In the genomic region with DNA sequence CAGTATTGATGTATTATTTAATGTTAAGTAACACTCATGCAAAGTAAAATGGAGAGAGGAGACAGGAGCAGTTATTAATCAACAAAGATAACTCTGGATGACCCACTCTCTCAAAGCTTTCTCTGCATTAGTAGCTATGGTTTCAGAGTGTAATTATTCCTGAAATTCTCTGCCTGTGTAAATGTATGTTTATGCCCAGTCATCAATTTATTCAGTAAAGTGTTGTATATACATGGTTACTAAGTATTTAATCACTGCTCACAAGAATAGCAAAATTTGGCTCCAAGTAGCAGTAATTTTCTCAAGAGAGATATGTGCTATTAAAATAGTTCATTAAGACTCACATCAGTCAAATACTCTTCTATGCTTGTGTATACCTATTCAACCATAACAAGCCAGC, we compare ENCODE assay signal across 20 cellular contexts. TPM values are rescaled to one million over a fixed set of nuclear protein-coding genes. Genes with fewer than 3 reads are reported as not detected.
DNase-seq lines count a peak whose midpoint lies in the region; ATAC-seq, FAIRE-seq and TF ChIP-seq lines count a peak whose summit lies in the region.
"Had no signal": no experiment of that assay in that cellular context is flagged by ENCODE, and none has a peak within 500 bp of the region (broad histone marks: within the 10 kb centered on the region; RNA-seq: fewer than 3 reads in every experiment).

No MANE protein-coding gene starts in this region.

- H3K36me3 ChIP-seq in HepG2 (replicated peaks in 1 of 2; ENCODE audit: control insufficient read depth in 1 of 2, insufficient read depth in 2 of 2, low read length in 2 of 2) (no peaks in the 10 kb centered on the region), right lobe of liver (no peaks in the 10 kb centered on the region), K562 (ENCODE audit: control insufficient read depth, insufficient read depth, low read length) (no peaks in the 10 kb centered on the region), mesendoderm (ENCODE audit: control insufficient read depth, insufficient read depth, low read length) (no peaks in the 10 kb centered on the region)

- FAIRE-seq in HepG2 (lab: Jason Lieb, UNC) (no peak), K562 (lab: Jason Lieb, UNC) (no peak)
- FAIRE-seq: GM12878, GM19239 had no signal

- TF ChIP-seq CTCF in HepG2 (CRISPR knock-in tag; IDR thresholded peaks at IDR 0.05) (no peak), right lobe of liver (IDR thresholded peaks at IDR 0.05) (no peak), K562 (IDR thresholded peaks at IDR 0.05 in 2 of 3, conservative IDR thresholded peaks at IDR 0.05 in 1 of 3; ENCODE audit: insufficient read depth in 2 of 3, low read depth in 1 of 3, low read length in 3 of 3) (no peak)

- H2AK5ac ChIP-seq in mesendoderm (ENCODE audit: low read length): no peak overlapping the region

- no peak overlapping the region for H2BK5ac ChIP-seq in mesendoderm (ENCODE audit: low read length)

- H4K20me1 ChIP-seq in HepG2 (ENCODE audit: insufficient read depth, low read length) (no peaks in the 10 kb centered on the region), K562 (replicated peaks; ENCODE audit: control insufficient read depth, insufficient read depth, low read length) (no peaks in the 10 kb centered on the region)

- no peak overlapping the region for H3K9ac ChIP-seq in HepG2 (ENCODE audit: insufficient read depth, low read depth, low read length)
- H3K9ac ChIP-seq in K562 (ENCODE audit: insufficient read depth in 1 of 2, low read depth in 2 of 2, low read length in 2 of 2): no peak overlapping the region
- no peak overlapping the region for H3K9ac ChIP-seq in mesendoderm (ENCODE audit: low read length)
- H3K9ac ChIP-seq: GM23248 had no signal

- no peak for TF ChIP-seq EP300 in HepG2 (IDR thresholded peaks at IDR 0.05; ENCODE audit: low read depth in 2 of 2, low read length in 2 of 2)
- no peak for TF ChIP-seq EP300 in HepG2 (CRISPR knock-in tag; IDR thresholded peaks at IDR 0.05; ENCODE audit: borderline replicate concordance)
- no peak for TF ChIP-seq EP300 in K562 (IDR thresholded peaks at IDR 0.05; ENCODE audit: low read length)

- no peak overlapping the region for H3K23ac ChIP-seq in mesendoderm (ENCODE audit: low read length)

- peak overlapping the region; percentile 36 for H2BK15ac ChIP-seq in mesendoderm (replicated peaks; ENCODE audit: low read depth)

- no peak overlapping the region for H4K5ac ChIP-seq in mesendoderm (ENCODE audit: low read length)

- no peak overlapping the region for H3K18ac ChIP-seq in mesendoderm (ENCODE audit: low read length)

- no TSS peak for BruUV-seq in HepG2 (replicated peaks; lab: Mats Ljungman, UMichigan)
- BruUV-seq in K562 (replicated peaks; lab: Mats Ljungman, UMichigan): no TSS peak

- H3K79me1 ChIP-seq in mesendoderm (ENCODE audit: low read length): no peaks in the 10 kb centered on the region

- intact Hi-C loops in HepG2 (cut with micrococcal nuclease; ENCODE audit: unreplicated experiment): no loop called here
- intact Hi-C loops in right lobe of liver (cut with DNase I): no loop called here
- intact Hi-C loops in K562 (cut with micrococcal nuclease): no loop called here

- H3K9me3 ChIP-seq in HepG2 (ENCODE audit: low read length) (no peaks in the 10 kb centered on the region), right lobe of liver (no peaks in the 10 kb centered on the region), K562 (replicated peaks; ENCODE audit: control insufficient read depth, insufficient read depth, low read depth, low read length) (no peaks in the 10 kb centered on the region)

- H3K56ac ChIP-seq in mesendoderm (ENCODE audit: low read length): no peak overlapping the region

- POLR2A ChIA-PET in HepG2 (lab: Yijun Ruan, JAX): no interaction called here
- POLR2A ChIA-PET in K562 (lab: Yijun Ruan, JAX): interaction anchor here (1.2 kb wide), 1 partner anchor 10 kb away, joined by 3 read pairs; no protein-coding TSS in a partner anchor

- H3K27ac ChIP-seq in HepG2 (ENCODE audit: extremely low read length, insufficient read depth, low read length): no peak overlapping the region
- H3K27ac ChIP-seq in right lobe of liver: no peak overlapping the region
- H3K27ac ChIP-seq in K562 (ENCODE audit: extremely low read depth, low read depth, low read length): no peak overlapping the region
- H3K27ac ChIP-seq in mesendoderm (ENCODE audit: low read depth, low read length): no peak overlapping the region
- H3K27ac ChIP-seq: 22Rv1, GM23248 had no signal

- H3K4me1 ChIP-seq in HepG2 (ENCODE audit: insufficient read depth, low read length): no peaks in the 10 kb centered on the region
- H3K4me1 ChIP-seq in right lobe of liver: no peaks in the 10 kb centered on the region
- H3K4me1 ChIP-seq in K562 (replicated peaks in 1 of 2; ENCODE audit: control insufficient read depth in 2 of 2, insufficient read depth in 2 of 2, low read length in 2 of 2): no peaks in the 10 kb centered on the region
- H3K4me1 ChIP-seq in mesendoderm (ENCODE audit: control insufficient read depth, low read depth, low read length): peaks cover 6% of the 10 kb centered on the region

- no peaks in the 10 kb centered on the region for H3K79me2 ChIP-seq in HepG2 (ENCODE audit: insufficient read depth, low read length)
- no peaks in the 10 kb centered on the region for H3K79me2 ChIP-seq in K562 (ENCODE audit: control insufficient read depth, insufficient read depth, low read length)
- H3K79me2 ChIP-seq in mesendoderm (ENCODE audit: control insufficient read depth, insufficient read depth, low read length): no peaks in the 10 kb centered on the region

- H2BK120ac ChIP-seq in mesendoderm (ENCODE audit: low read depth, low read length): no peak overlapping the region

- H2AFZ ChIP-seq in HepG2 (ENCODE audit: low read length) (no peak overlapping the region), K562 (ENCODE audit: low read depth, low read length) (no peak overlapping the region)
- H2AFZ ChIP-seq: GM23248 had no signal

- TF ChIP-seq POLR2A in HepG2 (IDR thresholded peaks at IDR 0.05; ENCODE audit: insufficient read depth in 1 of 2, low read depth in 2 of 2, low read length in 2 of 2) (no peak), right lobe of liver (IDR thresholded peaks at IDR 0.05) (no peak), K562 (conservative IDR thresholded peaks at IDR 0.05) (no peak)

- no peak overlapping the region for H3K4me3 ChIP-seq in HepG2 (replicated peaks in 1 of 3; ENCODE audit: insufficient read depth in 1 of 3, low read depth in 2 of 3, low read length in 3 of 3)
- no peak overlapping the region for H3K4me3 ChIP-seq in right lobe of liver
- no peak overlapping the region for H3K4me3 ChIP-seq in K562
- no peak overlapping the region for H3K4me3 ChIP-seq in mesendoderm (ENCODE audit: low read length)
- H3K4me3 ChIP-seq: GM12878, GM23248 had no signal

- DNase-seq in NCI-H1105 treated with DMSO at 0.1 percent for 48 hours (lab: John Stamatoyannopoulos, UW) (peak; percentile 65), NCI-H1105 (lab: John Stamatoyannopoulos, UW) (no peak), HepG2 (ENCODE audit: low spot score) (no peak), right lobe of liver (no peak), K562 (ENCODE audit: extremely low read depth in 1 of 4, low spot score in 3 of 4) (no peak), mesendoderm (no peak), EL (no peak), SKM-1 treated with dmso at 0.1 percent for 144 hours (lab: John Stamatoyannopoulos, UW; ENCODE audit: unreplicated experiment) (no peak)
- DNase-seq: C1 segment of cervical spinal cord; Calu3; CD4-positive, alpha-beta memory T cell; COR-L47; DND-41; GDM1; GM23248; H9 had no signal

- no peaks in the 10 kb centered on the region for H3K27me3 ChIP-seq in HepG2 (ENCODE audit: control insufficient read depth in 1 of 2, insufficient read depth in 2 of 2, low read length in 2 of 2)
- no peaks in the 10 kb centered on the region for H3K27me3 ChIP-seq in right lobe of liver
- H3K27me3 ChIP-seq in K562 (ENCODE audit: control insufficient read depth in 2 of 2, insufficient read depth in 2 of 2, low read length in 2 of 2): no peaks in the 10 kb centered on the region
- H3K27me3 ChIP-seq in mesendoderm (ENCODE audit: insufficient read depth, low read length, poor library complexity): no peaks in the 10 kb centered on the region

- H3K4ac ChIP-seq in mesendoderm (ENCODE audit: low read depth, low read length): no peak overlapping the region

- H3K4me2 ChIP-seq in HepG2 (ENCODE audit: low read depth, low read length): no peak overlapping the region
- H3K4me2 ChIP-seq in K562 (ENCODE audit: insufficient read depth, low read length): no peak overlapping the region
- no peak overlapping the region for H3K4me2 ChIP-seq in mesendoderm (ENCODE audit: low read length)

- no peak overlapping the region for H4K8ac ChIP-seq in mesendoderm (ENCODE audit: low read depth, low read length)

- CTCF ChIA-PET in HepG2 (lab: Yijun Ruan, JAX; ENCODE audit: low intra/inter-chr PET ratio, low total read pairs): no interaction called here
- CTCF ChIA-PET in K562 (lab: Yijun Ruan, JAX; ENCODE audit: low intra/inter-chr PET ratio): no interaction called here

- ATAC-seq in HepG2: no peak
- ATAC-seq in right lobe of liver: no peak
- ATAC-seq in K562: no peak
- ATAC-seq: GM12878, HCT116 had no signal

- H3K9me1 ChIP-seq in K562 (ENCODE audit: control insufficient read depth, insufficient read depth, low read length): no peaks in the 10 kb centered on the region

- no peak for TF ChIP-seq RAD21 in HepG2 (CRISPR knock-in tag; IDR thresholded peaks at IDR 0.05)
- TF ChIP-seq RAD21 in K562 (CRISPR knock-in tag; conservative IDR thresholded peaks at IDR 0.05 in 1 of 2, IDR thresholded peaks at IDR 0.05 in 1 of 2): no peak

- in situ Hi-C loops in HepG2 (cut with HindIII; ENCODE audit: extremely low pct_ligation_motif_present, low pct_unique_long_range_greater_than_20kb): no loop called here
- in situ Hi-C loops in K562 (cut with MboI): no loop called here

RNA-seq across cellular contexts. Expression of a gene that starts 54.1 kb away (rescaled TPM):
- total RNA-seq in HepG2 (2016; rRNA removed; fragmentation: Illumina TruSeq; extraction: Trizol) (93.9 and 101 TPM in 2 replicates), right lobe of liver (10 to 100 TPM; 12.7 to 55.1 (median 29.2) TPM), K562 (2014; rRNA removed) (11.6 and 16.5 TPM in 2 replicates), K562 (2014; rRNA removed; fragmentation: Illumina TruSeq; extraction: Trizol) (12.2 and 13.8 TPM in 2 replicates), K562 (2015; rRNA removed; fragmentation: Illumina TruSeq; extraction: Trizol) (15.7 and 16.6 TPM in 2 replicates), K562 (2021) (10.5 TPM in 2 replicates)
- total RNA-seq in HepG2 (2016; cell fraction: cytosol; rRNA removed; fragmentation: Illumina TruSeq; extraction: Trizol; ENCODE audit: low read depth): 83.6 and 91.0 TPM in 2 replicates
- 91.2 and 99.3 TPM in 2 replicates for total RNA-seq in HepG2 (2016; cell fraction: insoluble cytoplasmic fraction; rRNA removed; fragmentation: Illumina TruSeq; extraction: Trizol)
- 119 and 134 TPM in 2 replicates for total RNA-seq in HepG2 (2016; cell fraction: membrane; rRNA removed; fragmentation: Illumina TruSeq; extraction: Trizol)
- 31.7 and 38.6 TPM in 2 replicates for total RNA-seq in HepG2 (2016; cell fraction: nucleus; rRNA removed; fragmentation: Illumina TruSeq; extraction: Trizol)
- polyA plus RNA-seq in HepG2 (2011; rRNA removed) (42.2 and 43.7 TPM in 2 replicates), K562 (2011; rRNA removed) (11.7 and 27.9 TPM in 2 replicates), K562 (2014; fragmentation: Illumina TruSeq; extraction: Trizol) (7.9 and 8.4 TPM in 2 replicates), K562 (2014; fragmentation: Nextera tagmentation; extraction: Ambion mirVana) (1 to 10 TPM; 2.5 to 3.8 TPM), K562 (2014; rRNA removed) (8.6 and 11.0 TPM in 2 replicates)
- polyA plus RNA-seq in HepG2 (2011; cell fraction: cytosol; rRNA removed): 32.2 and 38.9 TPM in 2 replicates
- 9.0 and 11.3 TPM in 2 replicates for polyA plus RNA-seq in HepG2 (2011; cell fraction: nucleus; rRNA removed)
- polyA plus RNA-seq in HepG2 (2012): 28.1 and 30.9 TPM in 2 replicates
- polyA plus RNA-seq in HepG2 (2016; cell fraction: cytosol; fragmentation: Illumina TruSeq; extraction: Trizol; ENCODE audit: low read depth): 67.2 and 84.6 TPM in 2 replicates
- polyA plus RNA-seq in HepG2 (2016; cell fraction: insoluble cytoplasmic fraction; fragmentation: Illumina TruSeq; extraction: Trizol; ENCODE audit: low read depth): 73.2 and 73.8 TPM in 2 replicates
- polyA plus RNA-seq in HepG2 (2016; cell fraction: membrane; fragmentation: Illumina TruSeq; extraction: Trizol; ENCODE audit: low read depth): 74.1 and 88.0 TPM in 2 replicates
- 37.3 and 44.9 TPM in 2 replicates for polyA plus RNA-seq in HepG2 (2016; cell fraction: nucleus; fragmentation: Illumina TruSeq; extraction: Trizol; ENCODE audit: insufficient read depth, low read depth)
- polyA minus RNA-seq in HepG2 (2011; rRNA and poly(A)+ RNA removed; ENCODE audit: low replicate concordance): 9.4 and 16.1 TPM in 2 replicates
- polyA minus RNA-seq in HepG2 (2011; cell fraction: cytosol; rRNA and poly(A)+ RNA removed): 10.0 TPM in 2 replicates
- 8.1 and 11.8 TPM in 2 replicates for polyA minus RNA-seq in HepG2 (2011; cell fraction: nucleus; rRNA and poly(A)+ RNA removed)
- 1.4 and 1.6 TPM in 2 replicates for total RNA-seq in K562 (2011; cell fraction: chromatin; rRNA removed; ENCODE audit: low replicate concordance)
- 2.0 and 2.3 TPM in 2 replicates for total RNA-seq in K562 (2011; cell fraction: nucleolus; rRNA removed)
- total RNA-seq in K562 (2011; cell fraction: nucleoplasm; rRNA removed): 2.1 and 2.3 TPM in 2 replicates
- 7.0 and 16.8 TPM in 2 replicates for polyA plus RNA-seq in K562 (2011; cell fraction: cytosol; rRNA removed)
- polyA plus RNA-seq in K562 (2011; cell fraction: nucleus; rRNA removed): 2.4 and 11.5 TPM in 2 replicates
- polyA plus RNA-seq in K562 (2012): 16.4 and 39.5 TPM in 2 replicates
- polyA minus RNA-seq in K562 (2011; rRNA and poly(A)+ RNA removed): 4.1 and 11.6 TPM in 2 replicates
- polyA minus RNA-seq in K562 (2011; cell fraction: cytosol; rRNA and poly(A)+ RNA removed): 1.8 and 4.1 TPM in 2 replicates
- 1.6 and 4.9 TPM in 2 replicates for polyA minus RNA-seq in K562 (2011; cell fraction: nucleus; rRNA and poly(A)+ RNA removed)
- polyA plus RNA-seq in mesendoderm (2013, experiment 1 of 2): 7.0 TPM
- polyA plus RNA-seq in mesendoderm (2013, experiment 2 of 2): 6.5 TPM
- total RNA-seq: GM12878 had no signal
- polyA plus RNA-seq: CD4-positive, alpha-beta memory T cell had no signal
